8 cellular contexts compared by ENCODE assay signal in genomic region chr19:23283925-23284324, GRCh38. TPM values are rescaled to one million over a fixed set of nuclear protein-coding genes. Genes with fewer than 3 reads are reported as not detected.
DNase-seq lines count a peak whose midpoint lies in the region; ATAC-seq and TF ChIP-seq lines count a peak whose summit lies in the region.

No MANE protein-coding gene starts in this region.

- no peaks in the 10 kb centered on the region for H3K36me3 ChIP-seq in sigmoid colon

- intact Hi-C loops in sigmoid colon (cut with DNase I): no loop called here

- TF ChIP-seq POLR2A in sigmoid colon (IDR thresholded peaks at IDR 0.05): no peak

- H3K27ac ChIP-seq in foreskin keratinocyte (no peak overlapping the region), sigmoid colon (no peak overlapping the region)

- ATAC-seq in foreskin keratinocyte: peak; percentile 58
- ATAC-seq in GM21529 (IDR thresholded peaks at IDR 0.05; ENCODE audit: unreplicated experiment): no peak

- H3K4me1 ChIP-seq in foreskin keratinocyte: no peaks in the 10 kb centered on the region
- no peaks in the 10 kb centered on the region for H3K4me1 ChIP-seq in sigmoid colon

- 6 to 28% methylated on average over 6 of the region's 6 CpGs for WGBS in sigmoid colon, 2 donors

- no peaks in the 10 kb centered on the region for H3K27me3 ChIP-seq in foreskin keratinocyte
- H3K27me3 ChIP-seq in sigmoid colon: no peaks in the 10 kb centered on the region

- DNase-seq in NCI-H524 (lab: John Stamatoyannopoulos, UW): peak; percentile 25 to 49
- DNase-seq in NCI-H524 treated with DMSO at 0.1 percent for 48 hours (lab: John Stamatoyannopoulos, UW): no peak
- DNase-seq in NCI-H748 (lab: John Stamatoyannopoulos, UW; ENCODE audit: unreplicated experiment): peak; percentile 53
- DNase-seq in activated T-cell treated with anti-CD3 and anti-CD28 coated beads for 48 hours (ENCODE audit: low read depth): peak; percentile 52
- DNase-seq in foreskin keratinocyte: peak in 1 of 2 donors; percentile 16
- no peak for DNase-seq in sigmoid colon
- DNase-seq in kidney glomerular epithelial cell (lab: John Stamatoyannopoulos, UW): no peak

- TF ChIP-seq CTCF in foreskin keratinocyte (conservative IDR thresholded peaks at IDR 0.05) (peak; percentile 48), sigmoid colon (IDR thresholded peaks at IDR 0.05) (peak in 3 of 4 experiments; percentile 35 to 59 (median 47))

- H3K4me3 ChIP-seq in sigmoid colon: no peak overlapping the region

- H3K9me3 ChIP-seq in sigmoid colon: no peaks in the 10 kb centered on the region

- no peak for TF ChIP-seq EP300 in sigmoid colon (IDR thresholded peaks at IDR 0.05)

RNA-seq across cellular contexts. Expression of gene ZNF724, which starts 33.7 kb away (rescaled TPM):
- total RNA-seq in foreskin keratinocyte (11.4 and 13.2 TPM in 2 replicates), sigmoid colon (1 to 10 TPM in 2 of 4 donors, under 1 TPM in 2; 0.33 to 2.5 (median 1.5) TPM)
- polyA plus RNA-seq in foreskin keratinocyte (0.21 and 0.36 TPM in 2 replicates), sigmoid colon (1 to 10 TPM in 1 of 3 donors, under 1 TPM in 1, not detected in 1; 0.69 to 1.3 TPM)

Comparison
In these comparisons a context has a peak if more than half of its experiments do, and no peak if none do; other contexts are left out.
1. DNase-seq: peak in NCI-H524 (2 of 2), NCI-H748 (single experiment) and activated T-cell treated with anti-CD3 and anti-CD28 coated beads for 48 hours (single experiment); none in NCI-H524 treated with DMSO at 0.1 percent for 48 hours (single experiment), sigmoid colon (single experiment) and kidney glomerular epithelial cell (single experiment).